1 cellular context compared by ENCODE assay signal in the genomic region with DNA sequence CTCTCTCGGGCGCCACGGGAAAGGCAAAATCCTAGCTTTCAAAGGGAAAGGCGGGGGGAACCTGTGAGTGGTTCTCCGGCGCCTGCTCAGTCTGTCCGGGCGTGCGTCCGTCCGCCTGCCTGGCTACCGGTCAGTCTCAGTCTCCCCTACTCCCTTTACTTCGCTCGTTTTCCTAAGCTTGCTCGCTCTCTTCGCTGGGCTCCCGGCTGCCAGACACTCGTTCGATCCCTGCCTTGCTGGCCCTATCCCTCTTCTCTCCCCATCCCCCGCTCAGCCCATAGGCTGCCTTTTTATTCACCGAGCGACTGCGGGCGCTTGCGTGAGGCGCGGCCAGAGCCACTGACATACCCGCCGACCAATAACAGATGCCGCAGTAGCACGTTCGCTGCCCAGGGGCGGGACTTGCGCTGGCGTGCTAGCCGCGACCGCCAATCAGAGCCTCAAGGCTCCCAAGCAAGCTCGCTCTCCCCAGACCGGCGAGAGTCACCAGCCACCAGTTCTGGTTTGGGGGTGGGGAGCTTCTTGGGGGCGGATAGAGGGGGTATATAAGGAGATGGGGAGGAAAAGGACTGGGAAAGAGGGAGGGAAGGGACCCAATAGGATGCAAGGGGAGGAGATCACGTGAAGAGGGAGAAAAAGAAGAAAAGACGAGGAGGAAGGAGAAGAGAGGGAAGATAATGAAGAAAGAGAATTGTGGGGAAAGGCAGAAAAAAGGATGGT.
A peak's percentile ranks its signal among the peaks of the same experiment; 100 is the strongest.
TF ChIP-seq lines count a peak whose summit lies in the region.

No MANE protein-coding gene starts in this region.

TF ChIP-seq in HepG2, 621 proteins besides CTCF, POLR2A, EP300 and RAD21 (continued from another document and continues in another):
- TF ChIP-seq, protein P1, sequence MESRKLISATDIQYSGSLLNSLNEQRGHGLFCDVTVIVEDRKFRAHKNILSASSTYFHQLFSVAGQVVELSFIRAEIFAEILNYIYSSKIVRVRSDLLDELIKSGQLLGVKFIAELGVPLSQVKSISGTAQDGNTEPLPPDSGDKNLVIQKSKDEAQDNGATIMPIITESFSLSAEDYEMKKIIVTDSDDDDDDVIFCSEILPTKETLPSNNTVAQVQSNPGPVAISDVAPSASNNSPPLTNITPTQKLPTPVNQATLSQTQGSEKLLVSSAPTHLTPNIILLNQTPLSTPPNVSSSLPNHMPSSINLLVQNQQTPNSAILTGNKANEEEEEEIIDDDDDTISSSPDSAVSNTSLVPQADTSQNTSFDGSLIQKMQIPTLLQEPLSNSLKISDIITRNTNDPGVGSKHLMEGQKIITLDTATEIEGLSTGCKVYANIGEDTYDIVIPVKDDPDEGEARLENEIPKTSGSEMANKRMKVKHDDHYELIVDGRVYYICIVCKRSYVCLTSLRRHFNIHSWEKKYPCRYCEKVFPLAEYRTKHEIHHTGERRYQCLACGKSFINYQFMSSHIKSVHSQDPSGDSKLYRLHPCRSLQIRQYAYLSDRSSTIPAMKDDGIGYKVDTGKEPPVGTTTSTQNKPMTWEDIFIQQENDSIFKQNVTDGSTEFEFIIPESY (CRISPR knock-in tag; IDR thresholded peaks at IDR 0.05) = no peak
- TF ChIP-seq, protein P2, sequence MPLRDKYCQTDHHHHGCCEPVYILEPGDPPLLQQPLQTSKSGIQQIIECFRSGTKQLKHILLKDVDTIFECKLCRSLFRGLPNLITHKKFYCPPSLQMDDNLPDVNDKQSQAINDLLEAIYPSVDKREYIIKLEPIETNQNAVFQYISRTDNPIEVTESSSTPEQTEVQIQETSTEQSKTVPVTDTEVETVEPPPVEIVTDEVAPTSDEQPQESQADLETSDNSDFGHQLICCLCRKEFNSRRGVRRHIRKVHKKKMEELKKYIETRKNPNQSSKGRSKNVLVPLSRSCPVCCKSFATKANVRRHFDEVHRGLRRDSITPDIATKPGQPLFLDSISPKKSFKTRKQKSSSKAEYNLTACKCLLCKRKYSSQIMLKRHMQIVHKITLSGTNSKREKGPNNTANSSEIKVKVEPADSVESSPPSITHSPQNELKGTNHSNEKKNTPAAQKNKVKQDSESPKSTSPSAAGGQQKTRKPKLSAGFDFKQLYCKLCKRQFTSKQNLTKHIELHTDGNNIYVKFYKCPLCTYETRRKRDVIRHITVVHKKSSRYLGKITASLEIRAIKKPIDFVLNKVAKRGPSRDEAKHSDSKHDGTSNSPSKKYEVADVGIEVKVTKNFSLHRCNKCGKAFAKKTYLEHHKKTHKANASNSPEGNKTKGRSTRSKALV (CRISPR knock-in tag; IDR thresholded peaks at IDR 0.05) = no peak
- no peak for TF ChIP-seq SRF (IDR thresholded peaks at IDR 0.05; ENCODE audit: low read depth, low read length)
- TF ChIP-seq, protein P3, sequence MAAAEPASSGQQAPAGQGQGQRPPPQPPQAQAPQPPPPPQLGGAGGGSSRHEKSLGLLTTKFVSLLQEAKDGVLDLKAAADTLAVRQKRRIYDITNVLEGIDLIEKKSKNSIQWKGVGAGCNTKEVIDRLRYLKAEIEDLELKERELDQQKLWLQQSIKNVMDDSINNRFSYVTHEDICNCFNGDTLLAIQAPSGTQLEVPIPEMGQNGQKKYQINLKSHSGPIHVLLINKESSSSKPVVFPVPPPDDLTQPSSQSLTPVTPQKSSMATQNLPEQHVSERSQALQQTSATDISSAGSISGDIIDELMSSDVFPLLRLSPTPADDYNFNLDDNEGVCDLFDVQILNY (CRISPR knock-in tag; conservative IDR thresholded peaks at IDR 0.05) = no peak
- TF ChIP-seq ZNF564 (CRISPR knock-in tag; IDR thresholded peaks at IDR 0.05) = no peak
- TF ChIP-seq SOX5 (CRISPR knock-in tag; IDR thresholded peaks at IDR 0.05; ENCODE audit: borderline replicate concordance) = no peak
- no peak for TF ChIP-seq ZFP41 (CRISPR knock-in tag; IDR thresholded peaks at IDR 0.05; ENCODE audit: borderline replicate concordance)
- no peak for TF ChIP-seq HCFC1 (IDR thresholded peaks at IDR 0.05; ENCODE audit: low read depth, low read length)
- no peak for TF ChIP-seq RXRA (CRISPR knock-in tag; IDR thresholded peaks at IDR 0.05)
- TF ChIP-seq SNAPC2 (CRISPR knock-in tag; IDR thresholded peaks at IDR 0.05) = no peak
- TF ChIP-seq U2AF2 (IDR thresholded peaks at IDR 0.05; ENCODE audit: low read depth, low read length) = no peak
- no peak for TF ChIP-seq REXO4 (CRISPR knock-in tag; IDR thresholded peaks at IDR 0.05; ENCODE audit: borderline replicate concordance)
- TF ChIP-seq CHCHD3 (CRISPR knock-in tag; IDR thresholded peaks at IDR 0.05) = no peak
- TF ChIP-seq MTERF4 (CRISPR knock-in tag; IDR thresholded peaks at IDR 0.05) = no peak
- no peak for TF ChIP-seq SMYD3 (CRISPR knock-in tag; IDR thresholded peaks at IDR 0.05)
- TF ChIP-seq AGO1 (IDR thresholded peaks at IDR 0.05; ENCODE audit: low read depth, low read length, poor library complexity, severe bottlenecking) = no peak
- TF ChIP-seq, protein P4, sequence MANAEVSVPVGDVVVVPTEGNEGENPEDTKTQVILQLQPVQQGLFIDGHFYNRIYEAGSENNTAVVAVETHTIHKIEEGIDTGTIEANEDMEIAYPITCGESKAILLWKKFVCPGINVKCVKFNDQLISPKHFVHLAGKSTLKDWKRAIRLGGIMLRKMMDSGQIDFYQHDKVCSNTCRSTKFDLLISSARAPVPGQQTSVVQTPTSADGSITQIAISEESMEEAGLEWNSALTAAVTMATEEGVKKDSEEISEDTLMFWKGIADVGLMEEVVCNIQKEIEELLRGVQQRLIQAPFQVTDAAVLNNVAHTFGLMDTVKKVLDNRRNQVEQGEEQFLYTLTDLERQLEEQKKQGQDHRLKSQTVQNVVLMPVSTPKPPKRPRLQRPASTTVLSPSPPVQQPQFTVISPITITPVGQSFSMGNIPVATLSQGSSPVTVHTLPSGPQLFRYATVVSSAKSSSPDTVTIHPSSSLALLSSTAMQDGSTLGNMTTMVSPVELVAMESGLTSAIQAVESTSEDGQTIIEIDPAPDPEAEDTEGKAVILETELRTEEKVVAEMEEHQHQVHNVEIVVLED (CRISPR knock-in tag; IDR thresholded peaks at IDR 0.05; ENCODE audit: borderline replicate concordance) = peak; percentile 95
- no peak for TF ChIP-seq FOSL1 (CRISPR knock-in tag; IDR thresholded peaks at IDR 0.05; ENCODE audit: borderline replicate concordance)
- TF ChIP-seq DMAP1 (CRISPR knock-in tag; IDR thresholded peaks at IDR 0.05) = 0 out of 2 replicates have a peak, but pooled peaks have one; percentile 35
- TF ChIP-seq ZNF33A (CRISPR knock-in tag; IDR thresholded peaks at IDR 0.05; ENCODE audit: borderline replicate concordance) = no peak
- no peak for TF ChIP-seq ZNF263 (CRISPR knock-in tag; IDR thresholded peaks at IDR 0.05)
- TF ChIP-seq PRDM15 (CRISPR knock-in tag; IDR thresholded peaks at IDR 0.05) = no peak
- no peak for TF ChIP-seq ELK4 (CRISPR knock-in tag; IDR thresholded peaks at IDR 0.05; ENCODE audit: borderline replicate concordance)
- no peak for TF ChIP-seq PTBP1 (IDR thresholded peaks at IDR 0.05; ENCODE audit: low read depth, low read length, poor library complexity, severe bottlenecking)
- no peak for TF ChIP-seq SNAI1 (CRISPR knock-in tag; IDR thresholded peaks at IDR 0.05; ENCODE audit: borderline replicate concordance)
- peak; percentile 81 for TF ChIP-seq ZNF281 (CRISPR knock-in tag; IDR thresholded peaks at IDR 0.05; ENCODE audit: borderline replicate concordance)
- no peak for TF ChIP-seq ZNF326 (CRISPR knock-in tag; IDR thresholded peaks at IDR 0.05; ENCODE audit: borderline replicate concordance)
- TF ChIP-seq EZH2 (conservative IDR thresholded peaks at IDR 0.05; ENCODE audit: low read depth, low read length) = no peak
- peak; percentile 90; the same call in 1 of the 2 replicates for TF ChIP-seq ZMYM4 (CRISPR knock-in tag; IDR thresholded peaks at IDR 0.05)
- TF ChIP-seq, protein P5, sequence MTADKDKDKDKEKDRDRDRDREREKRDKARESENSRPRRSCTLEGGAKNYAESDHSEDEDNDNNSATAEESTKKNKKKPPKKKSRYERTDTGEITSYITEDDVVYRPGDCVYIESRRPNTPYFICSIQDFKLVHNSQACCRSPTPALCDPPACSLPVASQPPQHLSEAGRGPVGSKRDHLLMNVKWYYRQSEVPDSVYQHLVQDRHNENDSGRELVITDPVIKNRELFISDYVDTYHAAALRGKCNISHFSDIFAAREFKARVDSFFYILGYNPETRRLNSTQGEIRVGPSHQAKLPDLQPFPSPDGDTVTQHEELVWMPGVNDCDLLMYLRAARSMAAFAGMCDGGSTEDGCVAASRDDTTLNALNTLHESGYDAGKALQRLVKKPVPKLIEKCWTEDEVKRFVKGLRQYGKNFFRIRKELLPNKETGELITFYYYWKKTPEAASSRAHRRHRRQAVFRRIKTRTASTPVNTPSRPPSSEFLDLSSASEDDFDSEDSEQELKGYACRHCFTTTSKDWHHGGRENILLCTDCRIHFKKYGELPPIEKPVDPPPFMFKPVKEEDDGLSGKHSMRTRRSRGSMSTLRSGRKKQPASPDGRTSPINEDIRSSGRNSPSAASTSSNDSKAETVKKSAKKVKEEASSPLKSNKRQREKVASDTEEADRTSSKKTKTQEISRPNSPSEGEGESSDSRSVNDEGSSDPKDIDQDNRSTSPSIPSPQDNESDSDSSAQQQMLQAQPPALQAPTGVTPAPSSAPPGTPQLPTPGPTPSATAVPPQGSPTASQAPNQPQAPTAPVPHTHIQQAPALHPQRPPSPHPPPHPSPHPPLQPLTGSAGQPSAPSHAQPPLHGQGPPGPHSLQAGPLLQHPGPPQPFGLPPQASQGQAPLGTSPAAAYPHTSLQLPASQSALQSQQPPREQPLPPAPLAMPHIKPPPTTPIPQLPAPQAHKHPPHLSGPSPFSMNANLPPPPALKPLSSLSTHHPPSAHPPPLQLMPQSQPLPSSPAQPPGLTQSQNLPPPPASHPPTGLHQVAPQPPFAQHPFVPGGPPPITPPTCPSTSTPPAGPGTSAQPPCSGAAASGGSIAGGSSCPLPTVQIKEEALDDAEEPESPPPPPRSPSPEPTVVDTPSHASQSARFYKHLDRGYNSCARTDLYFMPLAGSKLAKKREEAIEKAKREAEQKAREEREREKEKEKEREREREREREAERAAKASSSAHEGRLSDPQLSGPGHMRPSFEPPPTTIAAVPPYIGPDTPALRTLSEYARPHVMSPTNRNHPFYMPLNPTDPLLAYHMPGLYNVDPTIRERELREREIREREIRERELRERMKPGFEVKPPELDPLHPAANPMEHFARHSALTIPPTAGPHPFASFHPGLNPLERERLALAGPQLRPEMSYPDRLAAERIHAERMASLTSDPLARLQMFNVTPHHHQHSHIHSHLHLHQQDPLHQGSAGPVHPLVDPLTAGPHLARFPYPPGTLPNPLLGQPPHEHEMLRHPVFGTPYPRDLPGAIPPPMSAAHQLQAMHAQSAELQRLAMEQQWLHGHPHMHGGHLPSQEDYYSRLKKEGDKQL (CRISPR knock-in tag; IDR thresholded peaks at IDR 0.05; ENCODE audit: low read depth) = no peak
- TF ChIP-seq IKZF4 (CRISPR knock-in tag; IDR thresholded peaks at IDR 0.05; ENCODE audit: borderline replicate concordance, low read depth, not compliant biosample characterization) = no peak
- no peak for TF ChIP-seq HOXA3 (CRISPR knock-in tag; IDR thresholded peaks at IDR 0.05)
- TF ChIP-seq XRCC5 (optimal IDR thresholded peaks at IDR 0.05; ENCODE audit: low read length) = no peak
